24 cellular contexts compared by ENCODE assay signal in genomic region chr2:173713904-173714555, GRCh38.
DNase-seq lines count a peak whose midpoint lies in the region; ATAC-seq and TF ChIP-seq lines count a peak whose summit lies in the region.
"Had no signal": no experiment of that assay in that cellular context is flagged by ENCODE, and none has a peak within 500 bp of the region (broad histone marks: within the 10 kb centered on the region; RNA-seq: fewer than 3 reads in every experiment).

No MANE protein-coding gene starts in this region.

- no peak for ATAC-seq in HG03442 (IDR thresholded peaks at IDR 0.05; ENCODE audit: unreplicated experiment)
- ATAC-seq: K562, Panc1 had no signal

- peaks cover 9 to 17% (median 11%) of the 10 kb centered on the region in 3 donors for H3K27me3 Mint-ChIP-seq in CD14-positive monocyte (ENCODE audit: low read depth in 3 of 3)

- DNase-seq in NCI-H82 (lab: John Stamatoyannopoulos, UW) (peak; percentile 28), NCI-H82 treated with DMSO at 0.1 percent for 48 hours (lab: John Stamatoyannopoulos, UW; ENCODE audit: unreplicated experiment) (no peak), NCI-H524 (lab: John Stamatoyannopoulos, UW) (peak; percentile 37 to 73), epithelial cell of esophagus (ENCODE audit: low read depth) (peak; percentile 41), cerebellar nuclear complex (lab: John Stamatoyannopoulos, UW) (no peak), SKM-1 treated with dmso at 0.1 percent for 144 hours (lab: John Stamatoyannopoulos, UW; ENCODE audit: unreplicated experiment) (no peak), CD14-positive monocyte (ENCODE audit: low spot score) (no peak)
- DNase-seq: 8988T, ACHN, BE2C, DMS79 treated with DMSO at 0.1 percent for 48 hours, H7, Kasumi-1, MV-4-11, NCI-H1105, NCI-H1436 treated with DMSO at 0.1 percent for 48 hours, NCI-H2029, NCI-H2227 treated with DMSO at 0.1 percent for 48 hours, NCI-H510A, NCI-H774, SHP77 had no signal

- no peaks in the 10 kb centered on the region for H3K36me3 Mint-ChIP-seq in CD14-positive monocyte

- H3K27ac Mint-ChIP-seq in CD14-positive monocyte, result no peak overlapping the region

- intact Hi-C loops in CD14-positive monocyte (cut with micrococcal nuclease), result no loop called here

- H3K4me3 Mint-ChIP-seq in CD14-positive monocyte, result no peak overlapping the region

- no peaks in the 10 kb centered on the region for H3K4me1 Mint-ChIP-seq in CD14-positive monocyte

- H3K4me3 ChIP-seq in epithelial cell of esophagus (ENCODE audit: low read length), result no peak overlapping the region
- H3K4me3 ChIP-seq: K562 had no signal

- H3K9me3 Mint-ChIP-seq in CD14-positive monocyte, result peaks cover 0 to 4% (median 0%) of the 10 kb centered on the region in 7 donors

- TF ChIP-seq CTCF in epithelial cell of esophagus (IDR thresholded peaks at IDR 0.05; ENCODE audit: insufficient read depth, low read depth, low read length, missing control alignments), result no peak
- TF ChIP-seq CTCF in CD14-positive monocyte (IDR thresholded peaks at IDR 0.05), result no peak

Comparison
In these comparisons a context has a peak if more than half of its experiments do, and no peak if none do; other contexts are left out.
1. DNase-seq: peak in NCI-H82 (single experiment), NCI-H524 (2 of 2) and epithelial cell of esophagus (single experiment); none in NCI-H82 treated with DMSO at 0.1 percent for 48 hours (single experiment), cerebellar nuclear complex (0 of 2), SKM-1 treated with dmso at 0.1 percent for 144 hours (single experiment) and CD14-positive monocyte (single experiment).